ENCODE assay signal across 8 cellular contexts in the genomic region with DNA sequence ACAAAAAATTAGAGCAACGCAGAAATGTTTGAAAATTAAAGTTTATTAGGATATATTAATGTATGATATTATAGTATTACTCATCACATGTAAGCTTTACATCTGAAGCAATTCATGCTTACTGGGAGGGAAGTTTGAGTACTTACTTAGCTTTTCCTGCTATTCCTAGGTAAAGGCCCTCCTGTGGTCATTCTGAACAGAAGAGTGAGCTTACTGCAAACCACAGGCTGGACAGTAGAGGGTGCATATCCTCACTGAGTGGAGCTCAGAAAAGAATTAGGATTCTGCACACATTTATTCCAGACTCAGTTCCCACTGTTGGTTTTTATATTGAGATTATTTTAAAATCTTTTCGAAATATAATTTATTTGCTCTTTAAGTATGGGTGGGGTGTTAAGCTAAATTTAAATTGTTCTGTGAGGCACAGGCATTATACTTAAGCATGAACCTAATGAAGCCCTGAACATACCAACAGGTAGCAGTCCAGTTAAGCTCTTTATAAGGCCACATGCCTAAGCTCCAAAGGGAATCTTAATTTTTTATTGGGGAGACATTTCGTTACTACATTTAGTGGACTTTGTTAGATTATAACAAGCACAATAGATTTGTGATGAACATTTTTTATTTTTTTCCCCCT. TPM values are rescaled to one million over a fixed set of nuclear protein-coding genes. Genes with fewer than 3 reads are reported as not detected.
A peak's percentile ranks its signal among the peaks of the same experiment; 100 is the strongest.
DNase-seq lines count a peak whose midpoint lies in the region; ATAC-seq and TF ChIP-seq lines count a peak whose summit lies in the region.

No MANE protein-coding gene starts in this region.

- H3K27ac ChIP-seq in hepatocyte (no peak overlapping the region), upper lobe of right lung (no peak overlapping the region)

- H3K9me3 ChIP-seq in hepatocyte (ENCODE audit: low read depth), result no peaks in the 10 kb centered on the region
- no peaks in the 10 kb centered on the region for H3K9me3 ChIP-seq in upper lobe of right lung

- ATAC-seq in upper lobe of right lung (peak; percentile 78), GM21528 (IDR thresholded peaks at IDR 0.05; ENCODE audit: low FRiP score, unreplicated experiment) (no peak), GM18861 (IDR thresholded peaks at IDR 0.05; ENCODE audit: unreplicated experiment) (no peak)

- TF ChIP-seq CTCF in WI38 (IDR thresholded peaks at IDR 0.05; ENCODE audit: low read depth, low read length) (peak; percentile 79), hepatocyte (IDR thresholded peaks at IDR 0.05; ENCODE audit: poor library complexity) (peak; percentile 69), upper lobe of right lung (IDR thresholded peaks at IDR 0.05) (peak; percentile 41)

- H3K4me2 ChIP-seq in hepatocyte, result no peak overlapping the region

- 72% methylated on average over 3 of the region's 3 CpGs for WGBS in hepatocyte (ENCODE audit: low lambda C conversion rate, missing lambda C conversion rate)

- DNase-seq in NCI-H2107 treated with DMSO at 0.1 percent for 48 hours (lab: John Stamatoyannopoulos, UW; ENCODE audit: unreplicated experiment) (peak; percentile 42), NCI-H2107 (lab: John Stamatoyannopoulos, UW) (no peak), NAMALWA (ENCODE audit: low spot score) (peak; percentile 57), hepatocyte (ENCODE audit: low spot score) (peak; percentile 77), upper lobe of right lung (no peak)

- H3K27me3 ChIP-seq in hepatocyte (no peaks in the 10 kb centered on the region), upper lobe of right lung (no peaks in the 10 kb centered on the region)

- H3K4me3 ChIP-seq in WI38 (ENCODE audit: low read depth, low read length) (no peak overlapping the region), hepatocyte (no peak overlapping the region), upper lobe of right lung (no peak overlapping the region)

- no peaks in the 10 kb centered on the region for H3K36me3 ChIP-seq in hepatocyte (replicated peaks; ENCODE audit: insufficient read depth, low read depth)
- peaks cover 100% of the 10 kb centered on the region for H3K36me3 ChIP-seq in upper lobe of right lung

- no peaks in the 10 kb centered on the region for H3K9me2 ChIP-seq in hepatocyte (replicated peaks; ENCODE audit: insufficient read depth)

- no peaks in the 10 kb centered on the region for H4K20me1 ChIP-seq in hepatocyte (ENCODE audit: insufficient read depth, poor library complexity, severe bottlenecking)

- H3K4me1 ChIP-seq in hepatocyte (ENCODE audit: insufficient read depth) (no peaks in the 10 kb centered on the region), upper lobe of right lung (no peaks in the 10 kb centered on the region)

- peaks cover 2% of the 10 kb centered on the region for H3K79me2 ChIP-seq in hepatocyte

- intact Hi-C loops in upper lobe of right lung (cut with DNase I), result no loop called here

- H2AFZ ChIP-seq in hepatocyte, result no peak overlapping the region

RNA-seq across cellular contexts. Expression of a gene that starts 10.2 kb away (rescaled TPM):
- total RNA-seq in hepatocyte (69.0 and 75.7 TPM in 2 replicates), upper lobe of right lung (31.1 TPM)
- 55.1 and 64.0 TPM in 2 replicates for polyA plus RNA-seq in hepatocyte

RNA-seq across cellular contexts. Expression of a gene that starts 35.4 kb away (rescaled TPM):
- total RNA-seq in hepatocyte (166 and 170 TPM in 2 replicates), upper lobe of right lung (106 TPM)
- 152 and 156 TPM in 2 replicates for polyA plus RNA-seq in hepatocyte

Comparison
In these comparisons a context has a peak if more than half of its experiments do, and no peak if none do; other contexts are left out.
1. DNase-seq: peak in NCI-H2107 treated with DMSO at 0.1 percent for 48 hours (single experiment), NAMALWA (single experiment) and hepatocyte (single experiment); none in NCI-H2107 (single experiment) and upper lobe of right lung (single experiment).
2. Peak in every context shown above with its lines, with median percentiles within 50 percentile points of each other: CTCF ChIP-seq.